8 cellular contexts compared by ENCODE assay signal in the genomic region with DNA sequence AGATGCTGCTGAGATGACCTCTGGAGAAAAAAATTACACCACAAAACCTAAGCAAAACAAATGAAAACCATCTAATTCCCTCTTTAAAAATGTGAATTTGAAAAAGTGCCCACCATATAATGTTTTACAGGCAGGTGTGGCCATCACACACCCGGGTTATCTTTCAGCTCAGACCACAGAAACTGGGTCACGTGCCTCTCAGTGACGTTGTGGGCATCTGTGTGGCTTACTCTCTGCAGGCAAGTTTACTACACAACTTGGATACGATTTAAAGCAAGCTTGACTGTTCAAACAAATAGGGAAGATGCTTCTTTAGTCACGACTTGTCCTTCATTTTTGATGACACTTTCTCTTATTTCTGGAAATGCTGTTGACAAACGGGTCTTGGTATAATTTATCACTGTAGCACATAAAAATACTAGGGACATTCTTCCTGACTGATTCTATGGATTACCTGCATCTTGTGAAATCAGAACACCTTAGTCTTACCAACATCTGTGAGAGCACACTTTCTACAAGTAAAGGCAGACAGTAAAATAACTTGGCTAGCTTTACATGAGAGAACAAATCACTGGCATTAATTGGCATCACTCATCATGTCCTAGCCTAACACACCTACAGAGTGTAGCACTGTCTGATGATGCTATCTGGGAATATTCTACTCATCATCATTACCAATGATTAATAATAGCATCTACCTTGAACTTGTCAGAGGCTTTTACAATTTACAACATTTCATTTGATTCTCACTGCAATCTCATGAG.
DNase-seq lines count a peak whose midpoint lies in the region; ATAC-seq lines count a peak whose summit lies in the region.

No MANE protein-coding gene starts in this region.

- H3K27ac ChIP-seq in CD4-positive, CD25-positive, alpha-beta regulatory T cell (ENCODE audit: insufficient read depth, low read length, poor library complexity, severe bottlenecking): peak overlapping the region; percentile 54

- peak overlapping the region; percentile 87 to 90 (median 90) for H3K27ac Mint-ChIP-seq in CD4-positive, CD25-positive, alpha-beta regulatory T cell

- no peaks in the 10 kb centered on the region for H3K27me3 Mint-ChIP-seq in CD4-positive, CD25-positive, alpha-beta regulatory T cell

- peak overlapping the region; percentile 37 to 71 (median 53) for H3K4me3 Mint-ChIP-seq in CD4-positive, CD25-positive, alpha-beta regulatory T cell

- H3K27me3 ChIP-seq in CD4-positive, CD25-positive, alpha-beta regulatory T cell (ENCODE audit: control insufficient read depth, insufficient read depth, low read length): no peaks in the 10 kb centered on the region

- peaks cover 4% of the 10 kb centered on the region for H3K36me3 Mint-ChIP-seq in CD4-positive, CD25-positive, alpha-beta regulatory T cell

- DNase-seq in CD4-positive, CD25-positive, alpha-beta regulatory T cell: peak; percentile 68 to 81 (median 74)
- DNase-seq in activated T-cell treated with anti-CD3 and anti-CD28 coated beads, Interleukin-2, amount 50 U/mL, for 1 hour: peak; percentile 59
- DNase-seq in stimulated activated CD8-positive, alpha-beta memory T cell treated with anti-CD3 and anti-CD28 coated beads, Interleukin-15, amount 100 ng/mL, for 24 hours (ENCODE audit: low read depth): peak; percentile 12
- no peak for DNase-seq in NCI-H1092 (lab: John Stamatoyannopoulos, UW)
- DNase-seq in SW 1271 (lab: John Stamatoyannopoulos, UW): no peak
- DNase-seq in NCI-H524 treated with DMSO at 0.1 percent for 48 hours (lab: John Stamatoyannopoulos, UW): no peak

- no peaks in the 10 kb centered on the region for H3K36me3 ChIP-seq in CD4-positive, CD25-positive, alpha-beta regulatory T cell (ENCODE audit: control insufficient read depth, insufficient read depth, low read length)

- H3K4me1 Mint-ChIP-seq in CD4-positive, CD25-positive, alpha-beta regulatory T cell: peaks cover 33 to 49% (median 42%) of the 10 kb centered on the region in 4 donors

- peak; percentile 43 to 58 for ATAC-seq in CD4-positive, CD25-positive, alpha-beta regulatory T cell (ENCODE audit: low read depth in 2 of 2)
- ATAC-seq in GM21381 (IDR thresholded peaks at IDR 0.05; ENCODE audit: unreplicated experiment): peak; percentile 100
- ATAC-seq in HG03571 (IDR thresholded peaks at IDR 0.05; ENCODE audit: unreplicated experiment): peak; percentile 84

- no peaks in the 10 kb centered on the region for H3K9me3 ChIP-seq in CD4-positive, CD25-positive, alpha-beta regulatory T cell (ENCODE audit: control insufficient read depth in 2 of 2, low read length in 2 of 2)

- peaks cover 48% of the 10 kb centered on the region for H3K4me1 ChIP-seq in CD4-positive, CD25-positive, alpha-beta regulatory T cell (ENCODE audit: control insufficient read depth, insufficient read depth, low read length, poor library complexity, severe bottlenecking)

- peak overlapping the region; percentile 61 for H3K4me3 ChIP-seq in CD4-positive, CD25-positive, alpha-beta regulatory T cell (ENCODE audit: low read depth, low read length)

- peaks cover 0 to 2% (median 0%) of the 10 kb centered on the region in 7 donors for H3K9me3 Mint-ChIP-seq in CD4-positive, CD25-positive, alpha-beta regulatory T cell

Comparison
In these comparisons a context has a peak if more than half of its experiments do, and no peak if none do; other contexts are left out.
1. DNase-seq: peak in CD4-positive, CD25-positive, alpha-beta regulatory T cell (3 of 3), activated T-cell treated with anti-CD3 and anti-CD28 coated beads, Interleukin-2, amount 50 U/mL, for 1 hour (single experiment) and stimulated activated CD8-positive, alpha-beta memory T cell treated with anti-CD3 and anti-CD28 coated beads, Interleukin-15, amount 100 ng/mL, for 24 hours (single experiment); none in NCI-H1092 (single experiment), SW 1271 (0 of 2) and NCI-H524 treated with DMSO at 0.1 percent for 48 hours (single experiment).
2. Peak in every context shown above with its lines, with median percentiles within 50 percentile points of each other: ATAC-seq.